In the genomic region with DNA sequence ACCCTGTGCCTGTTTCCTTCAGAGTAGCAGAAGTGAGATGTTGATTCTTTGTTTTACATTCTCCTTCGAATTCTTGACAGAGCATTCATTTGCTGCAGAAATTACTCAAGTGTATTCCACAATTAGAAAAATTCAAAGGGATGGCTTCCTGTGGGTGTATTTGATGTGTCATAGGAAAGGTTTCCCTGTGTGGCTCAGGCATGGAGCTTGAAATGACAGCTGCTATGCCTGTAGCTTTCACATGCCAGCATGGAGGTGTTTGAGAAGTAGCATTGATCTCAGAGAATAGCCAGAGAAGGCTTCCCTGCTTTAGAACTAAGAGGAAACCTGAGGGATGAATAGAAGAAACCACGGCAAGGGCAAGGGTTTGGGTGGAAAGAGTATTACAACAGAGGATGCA, we compare ENCODE assay signal across 12 cellular contexts.
"Had no signal": no experiment of that assay in that cellular context is flagged by ENCODE, and none has a peak within 500 bp of the region (broad histone marks: within the 10 kb centered on the region; RNA-seq: fewer than 3 reads in every experiment).

No MANE protein-coding gene starts in this region.

- DNase-seq: activated CD8-positive, alpha-beta memory T cell treated with anti-CD3 and anti-CD28 coated beads, Interleukin-2, amount 10 ng/mL, durations not matched to agents 7 days and 5 days; activated effector memory CD4-positive, alpha-beta T cell treated with Interleukin-2 at 50 U/mL for 16 hours; activated T-cell treated with anti-CD3 and anti-CD28 coated beads, Interleukin-2, amount 50 U/mL, for 24 hours; endodermal cell; ovary; stomach; T-helper 17 cell had no signal

- H3K4me3 Mint-ChIP-seq: activated CD8-positive, alpha-beta memory T cell treated with anti-CD3 and anti-CD28 coated beads, Interleukin-2, amount 10 ng/mL, durations not matched to agents 7 days and 5 days; activated T-cell treated with anti-CD3 and anti-CD28 coated beads, Interleukin-2, amount 50 U/mL, for 24 hours; endodermal cell; natural killer cell treated with Interleukin-12 subunit alpha and Interleukin-12 subunit beta and Interleukin-15 and Interleukin-18, amount 100 ng/mL, for 72 hours; T-helper 17 cell had no signal

- H3K27me3 Mint-ChIP-seq: activated CD8-positive, alpha-beta memory T cell treated with anti-CD3 and anti-CD28 coated beads, Interleukin-2, amount 10 ng/mL, durations not matched to agents 7 days and 5 days; activated T-cell treated with anti-CD3 and anti-CD28 coated beads, Interleukin-2, amount 50 U/mL, for 24 hours; natural killer cell treated with Interleukin-12 subunit alpha and Interleukin-12 subunit beta and Interleukin-15 and Interleukin-18, amount 100 ng/mL, for 72 hours; T-helper 17 cell had no signal

- H3K36me3 ChIP-seq: ovary, stomach, thoracic aorta had no signal

- H3K4me1 Mint-ChIP-seq: activated CD8-positive, alpha-beta memory T cell treated with anti-CD3 and anti-CD28 coated beads, Interleukin-2, amount 10 ng/mL, durations not matched to agents 7 days and 5 days; endodermal cell; T-helper 17 cell had no signal

- H3K9me3 Mint-ChIP-seq: endodermal cell had no signal

- H3K27me3 ChIP-seq: ovary, stomach had no signal

- H3K9me3 ChIP-seq: ovary, stomach, thoracic aorta had no signal

- H3K36me3 Mint-ChIP-seq: activated CD8-positive, alpha-beta memory T cell treated with anti-CD3 and anti-CD28 coated beads, Interleukin-2, amount 10 ng/mL, durations not matched to agents 7 days and 5 days; activated naive CD4-positive, alpha-beta T cell treated with anti-CD3 and anti-CD28 coated beads, Interleukin-2, amount 50 U/mL, for 72 hours; natural killer cell treated with Interleukin-12 subunit alpha and Interleukin-12 subunit beta and Interleukin-15 and Interleukin-18, amount 100 ng/mL, for 72 hours had no signal

- ATAC-seq: activated CD4-positive, CD25-positive, alpha-beta regulatory T cell treated with anti-CD3 and anti-CD28 coated beads, Interleukin-2, amount 50 U/mL, for 24 hours; activated CD8-positive, alpha-beta memory T cell treated with anti-CD3 and anti-CD28 coated beads, Interleukin-2, amount 10 ng/mL, durations not matched to agents 7 days and 5 days; activated naive CD4-positive, alpha-beta T cell treated with anti-CD3 and anti-CD28 coated beads, Interleukin-2, amount 50 U/mL, for 72 hours; natural killer cell treated with Interleukin-12 subunit alpha and Interleukin-12 subunit beta and Interleukin-15 and Interleukin-18, amount 100 ng/mL, for 72 hours; T-helper 17 cell had no signal

- H3K4me1 ChIP-seq: stomach had no signal

- H3K4me3 ChIP-seq: ovary, skin epidermis, stomach, thoracic aorta had no signal

- H3K27ac ChIP-seq: ovary, skin epidermis, stomach, thoracic aorta had no signal

- H3K27ac Mint-ChIP-seq: activated CD8-positive, alpha-beta memory T cell treated with anti-CD3 and anti-CD28 coated beads, Interleukin-2, amount 10 ng/mL, durations not matched to agents 7 days and 5 days; activated naive CD4-positive, alpha-beta T cell treated with anti-CD3 and anti-CD28 coated beads, Interleukin-2, amount 50 U/mL, for 72 hours; activated T-cell treated with anti-CD3 and anti-CD28 coated beads, Interleukin-2, amount 50 U/mL, for 24 hours; endodermal cell; natural killer cell treated with Interleukin-12 subunit alpha and Interleukin-12 subunit beta and Interleukin-15 and Interleukin-18, amount 100 ng/mL, for 72 hours; T-helper 17 cell had no signal
